In genomic region chr12:85036736-85037135, GRCh38 we compare ENCODE assay signal across 8 cellular contexts. TPM values are rescaled to one million over a fixed set of nuclear protein-coding genes. Genes with fewer than 3 reads are reported as not detected.
DNase-seq lines count a peak whose midpoint lies in the region; ATAC-seq and TF ChIP-seq lines count a peak whose summit lies in the region.

No MANE protein-coding gene starts in this region.

- H3K9me3 ChIP-seq in Panc1 (ENCODE audit: control insufficient read depth, insufficient read depth, low read depth, low read length): no peaks in the 10 kb centered on the region
- H3K9me3 ChIP-seq in right cardiac atrium (ENCODE audit: control insufficient read depth, low read length): no peaks in the 10 kb centered on the region
- H3K9me3 ChIP-seq in stomach smooth muscle (ENCODE audit: control insufficient read depth in 2 of 2, low read length in 2 of 2): no peaks in the 10 kb centered on the region

- CTCF ChIA-PET in Panc1 (lab: Charles Lee): no interaction called here

- H3K9ac ChIP-seq in stomach smooth muscle (ENCODE audit: low read length in 2 of 2): peak overlapping the region; percentile 62 to 71

- H3K27me3 ChIP-seq in Panc1 (ENCODE audit: control insufficient read depth, insufficient read depth, low read length) (no peaks in the 10 kb centered on the region), right cardiac atrium (ENCODE audit: control insufficient read depth, insufficient read depth) (no peaks in the 10 kb centered on the region), stomach smooth muscle (ENCODE audit: control insufficient read depth in 1 of 2, insufficient read depth in 2 of 2, low read length in 2 of 2) (no peaks in the 10 kb centered on the region)

- H3K4me1 Mint-ChIP-seq in T-helper 1 cell treated with Interleukin-12 subunit alpha and Interleukin-12 subunit beta and Interleukin-4 antibody, amounts not matched to agents 30 μg/mL and 1 μg/mL, for 36 hours (ENCODE audit: low read depth): peaks cover 5% of the 10 kb centered on the region

- BruUV-seq in Panc1 (replicated peaks; lab: Mats Ljungman, UMichigan): no TSS peak

- no peaks in the 10 kb centered on the region for H3K36me3 ChIP-seq in Panc1 (ENCODE audit: control insufficient read depth, insufficient read depth, low read length)
- no peaks in the 10 kb centered on the region for H3K36me3 ChIP-seq in stomach smooth muscle (ENCODE audit: control insufficient read depth in 2 of 2, insufficient read depth in 2 of 2, low read length in 2 of 2)

- TF ChIP-seq CTCF in Panc1 (IDR thresholded peaks at IDR 0.05): no peak

- H3K9me3 Mint-ChIP-seq in T-helper 1 cell treated with Interleukin-12 subunit alpha and Interleukin-12 subunit beta and Interleukin-4 antibody, amounts not matched to agents 30 μg/mL and 1 μg/mL, for 36 hours: no peaks in the 10 kb centered on the region

- H3K27ac Mint-ChIP-seq in T-helper 1 cell treated with Interleukin-12 subunit alpha and Interleukin-12 subunit beta and Interleukin-4 antibody, amounts not matched to agents 30 μg/mL and 1 μg/mL, for 36 hours: no peak overlapping the region

- POLR2A ChIA-PET in Panc1 (lab: Charles Lee): no interaction called here

- in situ Hi-C loops in Panc1 (cut with HindIII; ENCODE audit: low pct_unique_long_range_greater_than_20kb, low sequenced_read_pairs): no loop called here

- H3K4me3 Mint-ChIP-seq in T-helper 1 cell treated with Interleukin-12 subunit alpha and Interleukin-12 subunit beta and Interleukin-4 antibody, amounts not matched to agents 30 μg/mL and 1 μg/mL, for 36 hours: peak overlapping the region; percentile 73

- 10% methylated on average over 3 of the region's 3 CpGs for WGBS in right cardiac atrium

- H3K4me1 ChIP-seq in Panc1 (ENCODE audit: control insufficient read depth, insufficient read depth, low read length) (no peaks in the 10 kb centered on the region), right cardiac atrium (ENCODE audit: control insufficient read depth, insufficient read depth, low read length) (no peaks in the 10 kb centered on the region), stomach smooth muscle (ENCODE audit: control insufficient read depth, insufficient read depth, low read length) (no peaks in the 10 kb centered on the region)

- no peak overlapping the region for H3K27ac ChIP-seq in Panc1 (ENCODE audit: low read length)
- no peak overlapping the region for H3K27ac ChIP-seq in right cardiac atrium (ENCODE audit: low read length)
- H3K27ac ChIP-seq in stomach smooth muscle (ENCODE audit: low read length): no peak overlapping the region

- H3K36me3 Mint-ChIP-seq in T-helper 1 cell treated with Interleukin-12 subunit alpha and Interleukin-12 subunit beta and Interleukin-4 antibody, amounts not matched to agents 30 μg/mL and 1 μg/mL, for 36 hours (ENCODE audit: low read depth): no peaks in the 10 kb centered on the region

- no peak for DNase-seq in T-helper 1 cell
- DNase-seq in Panc1 (ENCODE audit: low read depth, low spot score): no peak
- DNase-seq in right cardiac atrium: no peak
- DNase-seq in HCEC 1CT: no peak
- DNase-seq in DMS 273 (lab: John Stamatoyannopoulos, UW; ENCODE audit: unreplicated experiment): no peak
- DNase-seq in OCI-M2 (lab: John Stamatoyannopoulos, UW; ENCODE audit: unreplicated experiment): no peak

- H3K4me3 ChIP-seq in Panc1 (ENCODE audit: low read depth in 2 of 2, low read length in 2 of 2): peak overlapping the region; percentile 61 to 75
- peak overlapping the region; percentile 87 for H3K4me3 ChIP-seq in right cardiac atrium (ENCODE audit: low read length)
- H3K4me3 ChIP-seq in stomach smooth muscle (ENCODE audit: low read length in 2 of 2): peak overlapping the region; percentile 81 to 84

- no peak for ATAC-seq in Panc1
- no peak for ATAC-seq in right cardiac atrium

- intact Hi-C loops in Panc1 (cut with micrococcal nuclease; ENCODE audit: unreplicated experiment) (no loop called here), right cardiac atrium (cut with DNase I) (no loop called here)

- peaks cover 7% of the 10 kb centered on the region for H3K27me3 Mint-ChIP-seq in T-helper 1 cell treated with Interleukin-12 subunit alpha and Interleukin-12 subunit beta and Interleukin-4 antibody, amounts not matched to agents 30 μg/mL and 1 μg/mL, for 36 hours (ENCODE audit: low read depth)

RNA-seq across cellular contexts. Expression of gene LRRIQ1, which starts 0.6 kb away (rescaled TPM):
- 0.15 TPM for total RNA-seq in Panc1 (2021; ENCODE audit: unreplicated experiment)
- polyA plus RNA-seq in Panc1 (2012; ENCODE audit: insufficient read length): 0.25 TPM
- total RNA-seq in right cardiac atrium: under 1 TPM; 0.17 to 0.48 (median 0.46) TPM
- polyA plus RNA-seq in right cardiac atrium: 0.07 TPM

RNA-seq across cellular contexts. Expression of gene TSPAN19, which starts 0.7 kb away (rescaled TPM):
- total RNA-seq in Panc1 (2021; ENCODE audit: unreplicated experiment) (not detected), right cardiac atrium (under 1 TPM in 1 of 4 donors, not detected in 3; 0.85 TPM)
- not detected for polyA plus RNA-seq in Panc1 (2012; ENCODE audit: insufficient read length)
- 0.07 TPM for polyA plus RNA-seq in right cardiac atrium
